8 cellular contexts compared by ENCODE assay signal in genomic region chr11:34915136-34916013, GRCh38. TPM values are rescaled to one million over a fixed set of nuclear protein-coding genes. Genes with fewer than 3 reads are reported as not detected.
DNase-seq lines count a peak whose midpoint lies in the region; ATAC-seq and TF ChIP-seq lines count a peak whose summit lies in the region.

No MANE protein-coding gene starts in this region.

- H3K27ac ChIP-seq in breast epithelium = peak overlapping the region; percentile 94 to 97

- no peaks in the 10 kb centered on the region for H3K9me3 Mint-ChIP-seq in stimulated activated memory B cell treated with anti-CD40 and anti-IgM and Interleukin-4, amounts not matched to agents 10 μg/mL and 1 μg/mL and 100 μg/mL, for 72 hours

- no peaks in the 10 kb centered on the region for H3K27me3 ChIP-seq in breast epithelium

- ATAC-seq in HG02840 (IDR thresholded peaks at IDR 0.05; ENCODE audit: low FRiP score, unreplicated experiment) (peak; percentile 19), left colon (peak; percentile 15)
- ATAC-seq in stimulated activated memory B cell treated with anti-CD40 and anti-IgM and Interleukin-4, amounts not matched to agents 10 μg/mL and 1 μg/mL and 100 μg/mL, for 72 hours = peak; percentile 2

- peak overlapping the region; percentile 98 for H3K27ac Mint-ChIP-seq in stimulated activated memory B cell treated with anti-CD40 and anti-IgM and Interleukin-4, amounts not matched to agents 10 μg/mL and 1 μg/mL and 100 μg/mL, for 72 hours

- no peaks in the 10 kb centered on the region for H3K9me3 ChIP-seq in breast epithelium

- DNase-seq in NCI-H510A treated with DMSO at 0.1 percent for 48 hours (lab: John Stamatoyannopoulos, UW) (peak; percentile 40), NCI-H510A (lab: John Stamatoyannopoulos, UW) (no peak), NCI-H345 treated with DMSO at 0.1 percent for 48 hours (lab: John Stamatoyannopoulos, UW; ENCODE audit: unreplicated experiment) (peak; percentile 50), breast epithelium (ENCODE audit: low spot score in 2 of 2) (no peak), left colon (peak in 1 of 2 donors; percentile 40), posterior vena cava (ENCODE audit: low spot score) (no peak)

- TF ChIP-seq POLR2A in breast epithelium (IDR thresholded peaks at IDR 0.05) = no peak

- peak overlapping the region; percentile 99 for H3K4me3 Mint-ChIP-seq in stimulated activated memory B cell treated with anti-CD40 and anti-IgM and Interleukin-4, amounts not matched to agents 10 μg/mL and 1 μg/mL and 100 μg/mL, for 72 hours

- no peaks in the 10 kb centered on the region for H3K27me3 Mint-ChIP-seq in stimulated activated memory B cell treated with anti-CD40 and anti-IgM and Interleukin-4, amounts not matched to agents 10 μg/mL and 1 μg/mL and 100 μg/mL, for 72 hours

- peaks cover 44% of the 10 kb centered on the region for H3K4me1 Mint-ChIP-seq in stimulated activated memory B cell treated with anti-CD40 and anti-IgM and Interleukin-4, amounts not matched to agents 10 μg/mL and 1 μg/mL and 100 μg/mL, for 72 hours

- H3K4me1 ChIP-seq in breast epithelium = peaks cover 0 to 10% of the 10 kb centered on the region in 2 donors

- intact Hi-C loops in breast epithelium (cut with DNase I; ENCODE audit: low total_unique reads) = no loop called here
- intact Hi-C loops in left colon (cut with DNase I, micrococcal nuclease) = no loop called here
- intact Hi-C loops in posterior vena cava (cut with DNase I) = no loop called here

- no peaks in the 10 kb centered on the region for H3K36me3 ChIP-seq in breast epithelium

- peak overlapping the region; percentile 81 to 86 (median 82) for H3K4me3 ChIP-seq in breast epithelium

- peaks cover 13% of the 10 kb centered on the region for H3K36me3 Mint-ChIP-seq in stimulated activated memory B cell treated with anti-CD40 and anti-IgM and Interleukin-4, amounts not matched to agents 10 μg/mL and 1 μg/mL and 100 μg/mL, for 72 hours

- no peak for TF ChIP-seq CTCF in breast epithelium (IDR thresholded peaks at IDR 0.05)

RNA-seq across cellular contexts. Expression of gene APIP, which starts 0.8 kb away (rescaled TPM):
- total RNA-seq in breast epithelium (10 to 100 TPM; 27.7 to 46.4 (median 29.8) TPM), left colon (100 to 1,000 TPM in 1 of 2 donors, 10 to 100 TPM in 1; 26.4 to 100 TPM), posterior vena cava (10 to 100 TPM; 23.0 to 31.1 TPM)

RNA-seq across cellular contexts. Expression of gene PDHX, which starts 1.0 kb away (rescaled TPM):
- total RNA-seq in breast epithelium = 10 to 100 TPM; 32.1 to 42.7 (median 41.6) TPM
- total RNA-seq in left colon = 10 to 100 TPM; 41.6 to 51.8 TPM
- 10 to 100 TPM; 26.9 to 28.2 TPM for total RNA-seq in posterior vena cava

Comparison
In these comparisons a context has a peak if more than half of its experiments do, and no peak if none do; other contexts are left out.
1. DNase-seq: peak in NCI-H510A treated with DMSO at 0.1 percent for 48 hours (single experiment) and NCI-H345 treated with DMSO at 0.1 percent for 48 hours (single experiment); none in NCI-H510A (single experiment), breast epithelium (0 of 2) and posterior vena cava (single experiment).
2. Peak in every context shown above with its lines, with median percentiles within 50 percentile points of each other: ATAC-seq.